Comparison of ENCODE assay signal across 11 cellular contexts in the genomic region with DNA sequence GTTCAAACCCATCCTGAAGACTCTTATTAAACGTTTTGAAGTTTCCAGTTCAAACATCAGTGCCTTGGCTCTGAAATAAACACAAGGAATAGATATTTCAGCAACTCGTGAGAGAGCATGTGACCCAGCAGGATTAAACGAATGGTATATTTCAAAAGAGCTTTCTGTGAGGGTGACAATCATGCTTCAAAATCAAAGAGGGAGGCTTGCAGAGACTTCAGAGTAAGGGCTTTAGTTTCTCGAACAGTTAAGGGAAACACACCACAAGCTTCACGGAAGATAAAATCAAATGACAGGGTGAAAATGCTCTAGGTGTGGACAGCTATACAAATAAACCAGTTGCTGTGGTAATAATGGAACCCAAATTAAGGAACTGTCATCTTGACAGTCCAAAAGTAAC. TPM values are rescaled to one million over a fixed set of nuclear protein-coding genes. Genes with fewer than 3 reads are reported as not detected.
A peak's percentile ranks its signal among the peaks of the same experiment; 100 is the strongest.
DNase-seq lines count a peak whose midpoint lies in the region; ATAC-seq, FAIRE-seq and TF ChIP-seq lines count a peak whose summit lies in the region.
"Had no signal": no experiment of that assay in that cellular context is flagged by ENCODE, and none has a peak within 500 bp of the region (broad histone marks: within the 10 kb centered on the region; RNA-seq: fewer than 3 reads in every experiment).

No MANE protein-coding gene starts in this region.

- no peak overlapping the region for H2AFZ ChIP-seq in keratinocyte (ENCODE audit: control insufficient read depth, low read length)

- peak overlapping the region; percentile 92 for H3K4me3 Mint-ChIP-seq in T-helper 2 cell treated with Interferon-gamma antibody and Interleukin-4, amounts not matched to agents 5 μg/mL and 100 μg/mL, for 36 hours

- H3K27me3 ChIP-seq in BE2C (no peaks in the 10 kb centered on the region), HAP-1 (ENCODE audit: low read depth) (no peaks in the 10 kb centered on the region), keratinocyte (ENCODE audit: control insufficient read depth, extremely low read depth, insufficient read depth, low read length) (no peaks in the 10 kb centered on the region)
- H3K27me3 ChIP-seq: brain microvascular endothelial cell, uterus had no signal

- DNase-seq in BE2C (no peak), HAP-1 (ENCODE audit: low spot score in 2 of 2) (no peak), keratinocyte (ENCODE audit: low read depth, low spot score) (no peak), NCI-H1105 (lab: John Stamatoyannopoulos, UW) (no peak), NCI-H1694 (lab: John Stamatoyannopoulos, UW) (no peak), kidney tubule cell (ENCODE audit: low spot score) (no peak)
- DNase-seq in T-helper 2 cell treated with Interferon-gamma antibody and Interleukin-4, amounts not matched to agents 5 μg/mL and 100 μg/mL, for 36 hours (ENCODE audit: low spot score), result no peak
- DNase-seq: brain microvascular endothelial cell; stimulated activated CD4-positive, alpha-beta T cell treated with anti-CD3 and anti-CD28 coated beads, Interleukin-4, amount 100 ng/mL, for 1 hour; uterus had no signal

- H3K36me3 Mint-ChIP-seq in T-helper 2 cell treated with Interferon-gamma antibody and Interleukin-4, amounts not matched to agents 5 μg/mL and 100 μg/mL, for 36 hours (ENCODE audit: low read depth), result peaks cover 20% of the 10 kb centered on the region

- H3K9me3 ChIP-seq in BE2C, result no peaks in the 10 kb centered on the region
- H3K9me3 ChIP-seq in HAP-1, result no peaks in the 10 kb centered on the region; the same call in 1 of the 2 replicates
- no peaks in the 10 kb centered on the region for H3K9me3 ChIP-seq in keratinocyte (ENCODE audit: control insufficient read depth, low read depth, low read length)
- H3K9me3 ChIP-seq: uterus had no signal

- dilution Hi-C loops in keratinocyte (cut with MboI; ENCODE audit: extremely low pct_ligation_motif_present, low sequenced_read_pairs), result no loop called here

- no peaks in the 10 kb centered on the region for H3K9me3 Mint-ChIP-seq in T-helper 2 cell treated with Interferon-gamma antibody and Interleukin-4, amounts not matched to agents 5 μg/mL and 100 μg/mL, for 36 hours

- H3K4me1 ChIP-seq in BE2C, result peaks cover 2% of the 10 kb centered on the region; the same call in 1 of the 2 replicates
- H3K4me1 ChIP-seq in HAP-1, result peaks cover 48% of the 10 kb centered on the region
- peaks cover 62% of the 10 kb centered on the region for H3K4me1 ChIP-seq in keratinocyte (ENCODE audit: control insufficient read depth, extremely low read depth, insufficient read depth, low read length)

- no peak for ATAC-seq in HG02840 (IDR thresholded peaks at IDR 0.05; ENCODE audit: low FRiP score, unreplicated experiment)

- H3K36me3 ChIP-seq in BE2C (peaks cover 4% of the 10 kb centered on the region), HAP-1 (replicated peaks) (peaks cover 31% of the 10 kb centered on the region), keratinocyte (ENCODE audit: control insufficient read depth in 2 of 2, extremely low read depth in 1 of 2, insufficient read depth in 2 of 2, low read length in 2 of 2) (peaks cover 2 to 13% of the 10 kb centered on the region in 2 experiments)
- H3K36me3 ChIP-seq: brain microvascular endothelial cell, uterus had no signal

- no peaks in the 10 kb centered on the region for H3K9me1 ChIP-seq in keratinocyte (ENCODE audit: control insufficient read depth, extremely low read depth, insufficient read depth, low read length)

- peak overlapping the region; percentile 86 for H3K4me2 ChIP-seq in keratinocyte (ENCODE audit: control insufficient read depth, extremely low read depth, insufficient read depth, low read depth, low read length)

- peaks cover 39% of the 10 kb centered on the region for H3K79me2 ChIP-seq in keratinocyte (ENCODE audit: control insufficient read depth, insufficient read depth, low read length)

- peak overlapping the region; percentile 93 for H3K27ac Mint-ChIP-seq in T-helper 2 cell treated with Interferon-gamma antibody and Interleukin-4, amounts not matched to agents 5 μg/mL and 100 μg/mL, for 36 hours

- H3K4me1 Mint-ChIP-seq in T-helper 2 cell treated with Interferon-gamma antibody and Interleukin-4, amounts not matched to agents 5 μg/mL and 100 μg/mL, for 36 hours (ENCODE audit: low read depth), result peaks cover 67% of the 10 kb centered on the region

- TF ChIP-seq CTCF in BE2C (IDR thresholded peaks at IDR 0.05; ENCODE audit: low read depth, low read length) (no peak), keratinocyte (optimal IDR thresholded peaks at IDR 0.05 in 1 of 3, IDR thresholded peaks at IDR 0.05 in 1 of 3, conservative IDR thresholded peaks at IDR 0.05 in 1 of 3; ENCODE audit: extremely low read depth in 1 of 3, insufficient read depth in 2 of 3, low read length in 3 of 3) (no peak)

- H4K20me1 ChIP-seq in keratinocyte (ENCODE audit: control insufficient read depth, extremely low read depth, insufficient read depth, low read length), result no peaks in the 10 kb centered on the region

- H3K4me3 ChIP-seq in BE2C (ENCODE audit: low read depth, low read length), result peak overlapping the region; percentile 67
- peak overlapping the region; percentile 98 for H3K4me3 ChIP-seq in HAP-1
- H3K4me3 ChIP-seq in keratinocyte (ENCODE audit: control insufficient read depth in 2 of 3, extremely low read depth in 1 of 3, insufficient read depth in 2 of 3, low read depth in 1 of 3, low read length in 3 of 3), result peak overlapping the region in 1 of 3 experiments; percentile 98

- H3K9ac ChIP-seq in keratinocyte (ENCODE audit: control insufficient read depth, extremely low read depth, insufficient read depth, low read length), result peak overlapping the region; percentile 94

- no peak for FAIRE-seq in keratinocyte (lab: Jason Lieb, UNC)

- no peaks in the 10 kb centered on the region for H3K27me3 Mint-ChIP-seq in T-helper 2 cell treated with Interferon-gamma antibody and Interleukin-4, amounts not matched to agents 5 μg/mL and 100 μg/mL, for 36 hours (ENCODE audit: low read depth)

- H3K27ac ChIP-seq in keratinocyte (ENCODE audit: control insufficient read depth, insufficient read depth, low read length), result peak overlapping the region; percentile 89
- H3K27ac ChIP-seq: brain microvascular endothelial cell had no signal

- in situ Hi-C loops in HAP-1 (cut with MboI; ENCODE audit: low sequenced_read_pairs), result no loop called here

RNA-seq across cellular contexts. Expression of gene HPS4, which starts 1.4 kb away (rescaled TPM):
- polyA plus RNA-seq in BE2C (2012; ENCODE audit: insufficient read depth, insufficient read length, low read depth), result 32.5 TPM
- polyA plus RNA-seq in keratinocyte, result 15.3 to 21.5 TPM (median 21.3 TPM) in 3 replicates
- 16.5 TPM for polyA plus RNA-seq in keratinocyte (2011; ENCODE audit: low read depth)
- 16.2 and 18.5 TPM in 2 replicates for polyA plus RNA-seq in keratinocyte (2011; cell fraction: cytosol; rRNA removed)
- polyA plus RNA-seq in keratinocyte (2011; cell fraction: nucleus; rRNA removed), result 49.8 and 53.8 TPM in 2 replicates
- polyA plus RNA-seq in keratinocyte (2012; ENCODE audit: low replicate concordance), result 15.7 and 19.2 TPM in 2 replicates
- 15.9 to 45.2 TPM (median 27.2 TPM) in 3 replicates for polyA minus RNA-seq in keratinocyte
- 21.3 TPM for polyA minus RNA-seq in keratinocyte (2011; cell fraction: cytosol; rRNA and poly(A)+ RNA removed)
- polyA minus RNA-seq in keratinocyte (2011; cell fraction: nucleus; rRNA and poly(A)+ RNA removed), result 23.3 and 29.4 TPM in 2 replicates

RNA-seq across cellular contexts. Expression of gene SRRD, which starts 1.5 kb away (rescaled TPM):
- polyA plus RNA-seq in BE2C (2012; ENCODE audit: insufficient read depth, insufficient read length, low read depth), result 20.7 TPM
- polyA plus RNA-seq in keratinocyte, result 30.2 to 45.0 TPM (median 33.0 TPM) in 3 replicates
- polyA plus RNA-seq in keratinocyte (2011; ENCODE audit: low read depth), result 38.3 TPM
- polyA plus RNA-seq in keratinocyte (2011; cell fraction: cytosol; rRNA removed), result 31.4 and 54.5 TPM in 2 replicates
- 19.2 and 23.8 TPM in 2 replicates for polyA plus RNA-seq in keratinocyte (2011; cell fraction: nucleus; rRNA removed)
- 17.3 and 20.6 TPM in 2 replicates for polyA plus RNA-seq in keratinocyte (2012; ENCODE audit: low replicate concordance)
- 9.2 to 21.2 TPM (median 20.3 TPM) in 3 replicates for polyA minus RNA-seq in keratinocyte
- 6.5 TPM for polyA minus RNA-seq in keratinocyte (2011; cell fraction: cytosol; rRNA and poly(A)+ RNA removed)
- polyA minus RNA-seq in keratinocyte (2011; cell fraction: nucleus; rRNA and poly(A)+ RNA removed), result 3.2 and 8.7 TPM in 2 replicates

RNA-seq across cellular contexts. Expression of gene TFIP11, which starts 30.1 kb away (rescaled TPM):
- 146 TPM for polyA plus RNA-seq in BE2C (2012; ENCODE audit: insufficient read depth, insufficient read length, low read depth)
- polyA plus RNA-seq in keratinocyte, result 25.7 to 30.3 TPM (median 28.6 TPM) in 3 replicates
- 26.2 TPM for polyA plus RNA-seq in keratinocyte (2011; ENCODE audit: low read depth)
- 18.3 and 19.1 TPM in 2 replicates for polyA plus RNA-seq in keratinocyte (2011; cell fraction: cytosol; rRNA removed)
- 40.4 and 47.8 TPM in 2 replicates for polyA plus RNA-seq in keratinocyte (2011; cell fraction: nucleus; rRNA removed)
- polyA plus RNA-seq in keratinocyte (2012; ENCODE audit: low replicate concordance), result 18.9 and 25.1 TPM in 2 replicates
- 33.6 to 59.6 TPM (median 36.2 TPM) in 3 replicates for polyA minus RNA-seq in keratinocyte
- polyA minus RNA-seq in keratinocyte (2011; cell fraction: cytosol; rRNA and poly(A)+ RNA removed), result 39.5 TPM
- polyA minus RNA-seq in keratinocyte (2011; cell fraction: nucleus; rRNA and poly(A)+ RNA removed), result 23.4 and 26.6 TPM in 2 replicates

RNA-seq across cellular contexts. Expression of gene ASPHD2, which starts 53.1 kb away (rescaled TPM):
- polyA plus RNA-seq in BE2C (2012; ENCODE audit: insufficient read depth, insufficient read length, low read depth), result 1.4 TPM
- 3.5 to 4.6 TPM (median 3.6 TPM) in 3 replicates for polyA plus RNA-seq in keratinocyte
- 1.6 TPM for polyA plus RNA-seq in keratinocyte (2011; ENCODE audit: low read depth)
- polyA plus RNA-seq in keratinocyte (2011; cell fraction: cytosol; rRNA removed), result 3.0 and 3.3 TPM in 2 replicates
- 4.5 and 5.3 TPM in 2 replicates for polyA plus RNA-seq in keratinocyte (2011; cell fraction: nucleus; rRNA removed)
- polyA plus RNA-seq in keratinocyte (2012; ENCODE audit: low replicate concordance), result 4.7 and 5.2 TPM in 2 replicates
- 4.0 to 7.9 TPM (median 4.2 TPM) in 3 replicates for polyA minus RNA-seq in keratinocyte
- polyA minus RNA-seq in keratinocyte (2011; cell fraction: cytosol; rRNA and poly(A)+ RNA removed), result 7.1 TPM
- polyA minus RNA-seq in keratinocyte (2011; cell fraction: nucleus; rRNA and poly(A)+ RNA removed), result 4.0 TPM in 2 replicates
